Comparison of ENCODE assay signal across 25 cellular contexts in genomic region chr4:96063639-96064038, GRCh38.
A peak's percentile ranks its signal among the peaks of the same experiment; 100 is the strongest.
DNase-seq lines count a peak whose midpoint lies in the region; ATAC-seq and TF ChIP-seq lines count a peak whose summit lies in the region.
"Had no signal": no experiment of that assay in that cellular context is flagged by ENCODE, and none has a peak within 500 bp of the region (broad histone marks: within the 10 kb centered on the region; RNA-seq: fewer than 3 reads in every experiment).

No MANE protein-coding gene starts in this region.

- H3K4me2 ChIP-seq in neuronal stem cell (ENCODE audit: insufficient read depth, low read length, poor library complexity, severe bottlenecking) = no peak overlapping the region
- H3K4me2 ChIP-seq: BLaER1 had no signal

- H3K9me3 ChIP-seq in neuronal stem cell (replicated peaks in 1 of 2; ENCODE audit: control insufficient read depth in 2 of 2, insufficient read depth in 1 of 2, low read depth in 1 of 2, low read length in 2 of 2) (peaks cover 0 to 2% of the 10 kb centered on the region in 2 donors), gastrocnemius medialis (no peaks in the 10 kb centered on the region)
- H3K9me3 ChIP-seq: HAP-1, SJSA1 had no signal

- H2BK12ac ChIP-seq in neuronal stem cell (ENCODE audit: low read length) = no peak overlapping the region

- ATAC-seq in gastrocnemius medialis = no peak
- no peak for ATAC-seq in GM21529 (IDR thresholded peaks at IDR 0.05; ENCODE audit: unreplicated experiment)
- ATAC-seq in GM18870 (IDR thresholded peaks at IDR 0.05; ENCODE audit: unreplicated experiment) = no peak
- ATAC-seq: Right ventricle myocardium inferior had no signal

- intact Hi-C loops in gastrocnemius medialis (cut with DNase I; ENCODE audit: low total_unique reads) = no loop called here

- H3K36me3 ChIP-seq in neuronal stem cell (replicated peaks in 1 of 2; ENCODE audit: control insufficient read depth in 2 of 2, insufficient read depth in 2 of 2, low read length in 2 of 2) (no peaks in the 10 kb centered on the region), gastrocnemius medialis (no peaks in the 10 kb centered on the region)
- H3K36me3 ChIP-seq: BLaER1, HAP-1, SJSA1 had no signal

- H3K18ac ChIP-seq in neuronal stem cell (ENCODE audit: low read length) = no peak overlapping the region

- H3K27ac ChIP-seq in neuronal stem cell (replicated peaks; ENCODE audit: low read length) = no peak overlapping the region
- H3K27ac ChIP-seq in gastrocnemius medialis = no peak overlapping the region
- H3K27ac ChIP-seq: 22Rv1, BLaER1, HL-60, SJSA1 had no signal

- no peak overlapping the region for H2AK5ac ChIP-seq in neuronal stem cell (ENCODE audit: low read depth, low read length)

- no peak overlapping the region for H2BK120ac ChIP-seq in neuronal stem cell (ENCODE audit: low read depth, low read length)

- DNase-seq in SKM-1 treated with dmso at 0.1 percent for 144 hours (lab: John Stamatoyannopoulos, UW; ENCODE audit: unreplicated experiment) (peak; percentile 31), SKM-1 (lab: John Stamatoyannopoulos, UW; ENCODE audit: unreplicated experiment) (no peak), amniotic epithelial cell (ENCODE audit: low read depth) (peak; percentile 14), neuronal stem cell (ENCODE audit: low spot score) (no peak), gastrocnemius medialis (no peak), OCI-M2 (lab: John Stamatoyannopoulos, UW; ENCODE audit: unreplicated experiment) (no peak)
- DNase-seq: ACHN; CD4-positive, alpha-beta T cell; COR-L47; DMS79; KBM-7; NCI-H1105; NCI-H146; NCI-H2029; NCI-H2227 treated with DMSO at 0.1 percent for 48 hours; NCI-H510A; NK-92 treated with Interleukin-12 subunit alpha and Interleukin-12 subunit beta, amount 100 ng/mL, for 24 hours had no signal

- H4K8ac ChIP-seq in neuronal stem cell (ENCODE audit: low read depth, low read length) = no peak overlapping the region

- WGBS in neuronal stem cell (ENCODE audit: extremely low coverage in 2 of 2, insufficient read length in 2 of 2, insufficient replicate concordance in 1 of 2), 2 donors = no CpG with 5 or more reads among the region's 2 CpGs

- no peak overlapping the region for H4K91ac ChIP-seq in neuronal stem cell (ENCODE audit: low read depth, low read length, poor library complexity)

- no peak overlapping the region for H2BK15ac ChIP-seq in neuronal stem cell (ENCODE audit: low read length)

- H3K4me1 ChIP-seq in neuronal stem cell (ENCODE audit: control insufficient read depth in 2 of 2, insufficient read depth in 1 of 2, low read depth in 1 of 2, low read length in 2 of 2) = no peaks in the 10 kb centered on the region
- no peaks in the 10 kb centered on the region for H3K4me1 ChIP-seq in gastrocnemius medialis
- H3K4me1 ChIP-seq: BLaER1, HAP-1, SJSA1 had no signal

- no peak overlapping the region for H2BK5ac ChIP-seq in neuronal stem cell (ENCODE audit: low read length)

- H3K4me3 ChIP-seq in neuronal stem cell (ENCODE audit: low read length in 2 of 2) (no peak overlapping the region), gastrocnemius medialis (no peak overlapping the region)
- H3K4me3 ChIP-seq: BLaER1, HAP-1, SJSA1 had no signal

- H3K27me3 ChIP-seq in neuronal stem cell (ENCODE audit: control insufficient read depth in 3 of 3, insufficient read depth in 3 of 3, low read depth in 1 of 3, low read length in 3 of 3) = no peaks in the 10 kb centered on the region
- no peaks in the 10 kb centered on the region for H3K27me3 ChIP-seq in gastrocnemius medialis
- H3K27me3 ChIP-seq: BLaER1, SJSA1 had no signal

- H3K23ac ChIP-seq in neuronal stem cell (ENCODE audit: low read depth, low read length, poor library complexity) = no peak overlapping the region

- H3K9ac ChIP-seq in neuronal stem cell (ENCODE audit: low read depth, low read length, poor library complexity) = no peak overlapping the region
- H3K9ac ChIP-seq: BLaER1 had no signal

- TF ChIP-seq POLR2A in gastrocnemius medialis (IDR thresholded peaks at IDR 0.05) = no peak

- in situ Hi-C loops in gastrocnemius medialis (cut with MboI; ENCODE audit: low sequenced_read_pairs in 4 of 4) = no loop called here

- no peak overlapping the region for H3K4ac ChIP-seq in neuronal stem cell (ENCODE audit: low read length)

- no peaks in the 10 kb centered on the region for H3K79me1 ChIP-seq in neuronal stem cell (ENCODE audit: low read depth, low read length)

- no peak overlapping the region for H3K14ac ChIP-seq in neuronal stem cell (ENCODE audit: low read length)

- TF ChIP-seq CTCF in gastrocnemius medialis (IDR thresholded peaks at IDR 0.05 in 4 of 5, conservative IDR thresholded peaks at IDR 0.05 in 1 of 5) = no peak

- H2AFZ ChIP-seq in neuronal stem cell (ENCODE audit: low read length) = peak overlapping the region; percentile 57

Comparison
In these comparisons a context has a peak if more than half of its experiments do, and no peak if none do; other contexts are left out.
1. DNase-seq: peak in SKM-1 treated with dmso at 0.1 percent for 144 hours (single experiment) and amniotic epithelial cell (single experiment); none in SKM-1 (single experiment), neuronal stem cell (single experiment), gastrocnemius medialis (0 of 2) and OCI-M2 (single experiment).